Comparison of ENCODE assay signal across 8 cellular contexts in genomic region chr2:27889774-27890145, GRCh38. TPM values are rescaled to one million over a fixed set of nuclear protein-coding genes. Genes with fewer than 3 reads are reported as not detected.
A peak's percentile ranks its signal among the peaks of the same experiment; 100 is the strongest.
DNase-seq lines count a peak whose midpoint lies in the region; ATAC-seq and TF ChIP-seq lines count a peak whose summit lies in the region.

No MANE protein-coding gene starts in this region.

- no peak overlapping the region for H2BK12ac ChIP-seq in H9 (ENCODE audit: insufficient read length, low read depth, low read length)

- POLR2A ChIA-PET in activated CD8-positive, alpha-beta T cell treated with anti-CD3 and anti-CD28 coated beads for 36 hours (lab: Charles Lee): interaction anchor here (0.8 to 2.0 kb wide), 5 partner anchors 12 to 135 kb away, joined by 3 to 6 read pairs (median 3); no protein-coding TSS in a partner anchor

- H2BK120ac ChIP-seq in H9 (ENCODE audit: low read depth, low read length, poor library complexity, severe bottlenecking): no peak overlapping the region

- no peaks in the 10 kb centered on the region for H3K79me2 ChIP-seq in H9 (ENCODE audit: insufficient read depth, low read length)

- H3K4ac ChIP-seq in H9 (ENCODE audit: low read depth, low read length): no peak overlapping the region

- H3K9me3 Mint-ChIP-seq in H9: no peaks in the 10 kb centered on the region
- no peaks in the 10 kb centered on the region for H3K9me3 Mint-ChIP-seq in activated CD8-positive, alpha-beta T cell treated with anti-CD3 and anti-CD28 coated beads for 36 hours

- no peaks in the 10 kb centered on the region for H3K27me3 Mint-ChIP-seq in H9 (ENCODE audit: low read depth)
- H3K27me3 Mint-ChIP-seq in activated CD8-positive, alpha-beta T cell treated with anti-CD3 and anti-CD28 coated beads for 36 hours: peaks cover 4% of the 10 kb centered on the region

- ATAC-seq in activated CD8-positive, alpha-beta T cell treated with anti-CD3 and anti-CD28 coated beads for 36 hours: no peak

- peaks cover 0 to 3% (median 0%) of the 10 kb centered on the region in 3 experiments; a peak in 1 of 7 replicates for H3K36me3 Mint-ChIP-seq in H9 (ENCODE audit: insufficient read depth in 1 of 3, low read depth in 3 of 3)
- H3K36me3 Mint-ChIP-seq in activated CD8-positive, alpha-beta T cell treated with anti-CD3 and anti-CD28 coated beads for 36 hours (ENCODE audit: low read depth): peaks cover 26% of the 10 kb centered on the region

- no CpG with 5 or more reads among the region's 10 CpGs for WGBS in H9 (ENCODE audit: extremely low coverage, insufficient read length, low lambda C conversion rate)

- no peak overlapping the region for H2BK5ac ChIP-seq in H9 (ENCODE audit: insufficient read length, low read length)

- peak overlapping the region; percentile 77 for H3K4me3 ChIP-seq in left ventricle myocardium inferior
- peak overlapping the region; percentile 99 for H3K4me3 ChIP-seq in skeletal muscle satellite cell (ENCODE audit: low read length)

- H3K4me2 ChIP-seq in H9 (ENCODE audit: insufficient read depth, insufficient read length, low read length) (peak overlapping the region; percentile 62), skeletal muscle satellite cell (ENCODE audit: low read length) (peak overlapping the region; percentile 83)

- no peak overlapping the region for H3K23ac ChIP-seq in H9 (ENCODE audit: insufficient read length, low read depth, low read length)

- H3K4me3 Mint-ChIP-seq in H9: peak overlapping the region; percentile 98
- H3K4me3 Mint-ChIP-seq in activated CD8-positive, alpha-beta T cell treated with anti-CD3 and anti-CD28 coated beads for 36 hours: peak overlapping the region; percentile 90

- no peak overlapping the region for H3K14ac ChIP-seq in H9 (ENCODE audit: insufficient read depth, low read length)

- no peak overlapping the region for H3K56ac ChIP-seq in H9 (ENCODE audit: insufficient read length, low read depth, low read length)

- no peak overlapping the region for H3K27ac ChIP-seq in H9 (ENCODE audit: insufficient read length, low read depth, low read length)
- H3K27ac ChIP-seq in left ventricle myocardium inferior (replicated peaks): peak overlapping the region; percentile 92

- H3K18ac ChIP-seq in H9 (ENCODE audit: insufficient read length, low read depth, low read length): no peak overlapping the region

- no peak overlapping the region for H4K8ac ChIP-seq in H9 (replicated peaks; ENCODE audit: insufficient read length, low read depth, low read length)

- no peak overlapping the region for H4K5ac ChIP-seq in H9 (ENCODE audit: insufficient read length, low read depth, low read length)

- H4K91ac ChIP-seq in H9 (ENCODE audit: insufficient read length, low read depth, low read length): no peak overlapping the region

- TF ChIP-seq CTCF in H9 (conservative IDR thresholded peaks at IDR 0.05) (no peak), left ventricle myocardium inferior (IDR thresholded peaks at IDR 0.05; ENCODE audit: borderline replicate concordance) (no peak)
- no peak for TF ChIP-seq CTCF in activated CD8-positive, alpha-beta T cell treated with anti-CD3 and anti-CD28 coated beads for 36 hours (IDR thresholded peaks at IDR 0.05)

- no peaks in the 10 kb centered on the region for H3K4me1 ChIP-seq in H9 (ENCODE audit: insufficient read depth, low read length)
- H3K4me1 ChIP-seq in left ventricle myocardium inferior: peaks cover 53% of the 10 kb centered on the region
- peaks cover 46% of the 10 kb centered on the region for H3K4me1 ChIP-seq in skeletal muscle satellite cell (ENCODE audit: control insufficient read depth, insufficient read depth, low read length)

- H3K9ac ChIP-seq in H9 (ENCODE audit: extremely low read depth, insufficient read length, low read length) (no peak overlapping the region), skeletal muscle satellite cell (ENCODE audit: low read depth, low read length) (peak overlapping the region; percentile 97)

- H2AFZ ChIP-seq in H9 (ENCODE audit: low read length): no peak overlapping the region

- H3T11ph ChIP-seq in H9 (ENCODE audit: low read length): no peak overlapping the region

- in situ Hi-C loops in ACHN (cut with HindIII; ENCODE audit: low pct_ligation_motif_present, low pct_unique_long_range_greater_than_20kb, low sequenced_read_pairs): no loop called here

- no peak overlapping the region for H2BK20ac ChIP-seq in H9 (ENCODE audit: low read depth, low read length, poor library complexity, severe bottlenecking)

- CTCF ChIA-PET in activated CD8-positive, alpha-beta T cell treated with anti-CD3 and anti-CD28 coated beads for 36 hours (lab: Charles Lee): interaction anchor here (1.1 to 1.3 kb wide), 2 partner anchors 186 to 563 kb away, joined by 3 read pairs; no protein-coding TSS in a partner anchor

- peaks cover 6 to 10% of the 10 kb centered on the region in 2 experiments for H3K4me1 Mint-ChIP-seq in H9
- H3K4me1 Mint-ChIP-seq in activated CD8-positive, alpha-beta T cell treated with anti-CD3 and anti-CD28 coated beads for 36 hours (ENCODE audit: low read depth): peaks cover 52% of the 10 kb centered on the region

- H3K27ac Mint-ChIP-seq in H9: peak overlapping the region in 2 of 3 experiments; percentile 98 to 100; a peak in 4 of 7 replicates
- H3K27ac Mint-ChIP-seq in activated CD8-positive, alpha-beta T cell treated with anti-CD3 and anti-CD28 coated beads for 36 hours: peak overlapping the region; percentile 100

- intact Hi-C loops in activated CD8-positive, alpha-beta T cell treated with anti-CD3 and anti-CD28 coated beads for 36 hours (cut with micrococcal nuclease): loop anchor here (2.0 to 5.0 kb wide), 2 partner anchors 63 to 99 kb away; no protein-coding TSS in a partner anchor
- intact Hi-C loops in left ventricle myocardium inferior (cut with micrococcal nuclease): loop anchor here (2.0 kb wide), 1 partner anchor 507 kb away; no protein-coding TSS in a partner anchor

- no peaks in the 10 kb centered on the region for H4K20me1 ChIP-seq in H9 (ENCODE audit: control insufficient read depth, insufficient read depth, insufficient read length)

- H3K36me3 ChIP-seq in left ventricle myocardium inferior: peaks cover 2% of the 10 kb centered on the region
- no peaks in the 10 kb centered on the region for H3K36me3 ChIP-seq in skeletal muscle satellite cell (ENCODE audit: insufficient read depth, low read length)

- H2BK15ac ChIP-seq in H9 (ENCODE audit: low read depth, low read length): no peak overlapping the region

- H3K79me1 ChIP-seq in H9 (ENCODE audit: insufficient read depth, low read depth, low read length, poor library complexity, severe bottlenecking): no peaks in the 10 kb centered on the region

- H3K9me3 ChIP-seq in H9 (ENCODE audit: control insufficient read depth, low read depth, low read length): no peaks in the 10 kb centered on the region
- H3K9me3 ChIP-seq in left ventricle myocardium inferior (replicated peaks): no peaks in the 10 kb centered on the region
- no peaks in the 10 kb centered on the region for H3K9me3 ChIP-seq in skeletal muscle satellite cell (replicated peaks; ENCODE audit: low read length)

- no peaks in the 10 kb centered on the region for H3K23me2 ChIP-seq in H9 (ENCODE audit: insufficient read length, low read depth, low read length, poor library complexity, severe bottlenecking)

- DNase-seq in ACHN: peak; percentile 75
- DNase-seq in H9: peak; percentile 29
- DNase-seq in activated CD8-positive, alpha-beta T cell treated with anti-CD3 and anti-CD28 coated beads for 36 hours: no peak
- no peak for DNase-seq in left ventricle myocardium inferior
- no peak for DNase-seq in foreskin melanocyte
- no peak for DNase-seq in NCI-H2227 (lab: John Stamatoyannopoulos, UW; ENCODE audit: unreplicated experiment)
- DNase-seq in NCI-H1694 treated with DMSO at 0.1 percent for 48 hours (lab: John Stamatoyannopoulos, UW): no peak

- H3K27me3 ChIP-seq in H9 (ENCODE audit: insufficient read depth, low read length) (no peaks in the 10 kb centered on the region), left ventricle myocardium inferior (ENCODE audit: low read depth) (no peaks in the 10 kb centered on the region), skeletal muscle satellite cell (ENCODE audit: control insufficient read depth, insufficient read depth, low read length) (no peaks in the 10 kb centered on the region)

- H2AK5ac ChIP-seq in H9 (ENCODE audit: insufficient read length, low read length): no peak overlapping the region

RNA-seq across cellular contexts. Expression of gene RBKS, which starts 0.4 kb away (rescaled TPM):
- 1.6 and 2.3 TPM in 2 replicates for total RNA-seq in H9 (2021)
- 1 to 10 TPM; 7.2 to 8.9 TPM for total RNA-seq in activated CD8-positive, alpha-beta T cell treated with anti-CD3 and anti-CD28 coated beads for 36 hours
- 2.7 TPM for total RNA-seq in left ventricle myocardium inferior
- total RNA-seq in skeletal muscle satellite cell (2012; rRNA removed): 0.76 and 2.0 TPM in 2 replicates

RNA-seq across cellular contexts. Expression of gene BABAM2, which starts 0.8 kb away (rescaled TPM):
- total RNA-seq in H9 (2021): 25.9 and 27.1 TPM in 2 replicates
- 10 to 100 TPM; 66.8 to 68.4 TPM for total RNA-seq in activated CD8-positive, alpha-beta T cell treated with anti-CD3 and anti-CD28 coated beads for 36 hours
- 58.9 TPM for total RNA-seq in left ventricle myocardium inferior
- 23.2 and 23.6 TPM in 2 replicates for total RNA-seq in skeletal muscle satellite cell (2012; rRNA removed)

Comparison
In these comparisons a context has a peak if more than half of its experiments do, and no peak if none do; other contexts are left out.
1. DNase-seq: peak in ACHN (single experiment) and H9 (single experiment); none in activated CD8-positive, alpha-beta T cell treated with anti-CD3 and anti-CD28 coated beads for 36 hours (single experiment), left ventricle myocardium inferior (single experiment), foreskin melanocyte (single experiment), NCI-H2227 (single experiment) and NCI-H1694 treated with DMSO at 0.1 percent for 48 hours (single experiment).